In the genomic region with DNA sequence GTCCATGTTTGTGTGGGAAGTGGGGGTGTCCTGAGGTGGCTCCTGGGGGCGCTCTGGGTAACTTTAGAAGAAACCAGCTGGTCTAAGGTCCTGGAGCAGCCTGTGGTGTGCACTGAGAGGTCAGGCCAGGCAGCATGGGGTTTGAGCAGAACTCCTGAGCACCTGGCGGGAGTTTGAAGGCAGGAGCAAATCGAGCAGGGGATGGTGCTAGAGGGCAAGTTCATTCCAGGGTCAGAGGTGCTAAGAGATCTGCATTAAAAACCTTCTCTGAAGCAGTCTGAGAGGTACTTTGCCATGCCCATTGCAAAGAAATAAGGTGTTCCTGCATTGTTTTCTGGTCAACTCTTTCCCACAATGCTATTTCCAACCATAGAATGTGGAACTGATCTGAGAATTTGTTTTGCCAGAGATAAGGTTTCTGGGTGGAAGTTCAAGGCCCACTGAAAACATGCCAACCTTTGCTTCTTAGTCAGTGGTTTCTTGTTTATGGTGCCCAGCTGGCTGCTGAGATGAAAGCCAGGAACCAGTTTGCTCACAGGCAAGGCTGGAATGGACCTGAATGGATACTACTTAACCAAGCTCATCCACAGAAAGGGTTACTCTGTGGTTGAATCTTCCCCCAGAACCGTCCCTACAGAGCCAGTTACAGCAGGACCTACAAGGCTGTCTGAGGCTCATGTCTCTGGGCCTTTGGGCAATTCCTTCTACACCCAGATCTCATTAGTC, we compare ENCODE assay signal across 1 cellular context.
TF ChIP-seq lines count a peak whose summit lies in the region.

No MANE protein-coding gene starts in this region.

TF ChIP-seq in HepG2, 621 proteins besides CTCF, POLR2A, EP300 and RAD21 (continued from another document):
- TF ChIP-seq, protein P1, sequence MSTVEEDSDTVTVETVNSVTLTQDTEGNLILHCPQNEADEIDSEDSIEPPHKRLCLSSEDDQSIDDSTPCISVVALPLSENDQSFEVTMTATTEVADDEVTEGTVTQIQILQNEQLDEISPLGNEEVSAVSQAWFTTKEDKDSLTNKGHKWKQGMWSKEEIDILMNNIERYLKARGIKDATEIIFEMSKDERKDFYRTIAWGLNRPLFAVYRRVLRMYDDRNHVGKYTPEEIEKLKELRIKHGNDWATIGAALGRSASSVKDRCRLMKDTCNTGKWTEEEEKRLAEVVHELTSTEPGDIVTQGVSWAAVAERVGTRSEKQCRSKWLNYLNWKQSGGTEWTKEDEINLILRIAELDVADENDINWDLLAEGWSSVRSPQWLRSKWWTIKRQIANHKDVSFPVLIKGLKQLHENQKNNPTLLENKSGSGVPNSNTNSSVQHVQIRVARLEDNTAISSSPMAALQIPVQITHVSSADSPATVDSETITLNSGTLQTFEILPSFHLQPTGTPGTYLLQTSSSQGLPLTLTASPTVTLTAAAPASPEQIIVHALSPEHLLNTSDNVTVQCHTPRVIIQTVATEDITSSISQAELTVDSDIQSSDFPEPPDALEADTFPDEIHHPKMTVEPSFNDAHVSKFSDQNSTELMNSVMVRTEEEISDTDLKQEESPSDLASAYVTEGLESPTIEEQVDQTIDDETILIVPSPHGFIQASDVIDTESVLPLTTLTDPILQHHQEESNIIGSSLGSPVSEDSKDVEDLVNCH (CRISPR knock-in tag; IDR thresholded peaks at IDR 0.05) = no peak
TF ChIP-seq in HepG2: peak in this region for 0.
